29 cellular contexts compared by ENCODE assay signal in the genomic region with DNA sequence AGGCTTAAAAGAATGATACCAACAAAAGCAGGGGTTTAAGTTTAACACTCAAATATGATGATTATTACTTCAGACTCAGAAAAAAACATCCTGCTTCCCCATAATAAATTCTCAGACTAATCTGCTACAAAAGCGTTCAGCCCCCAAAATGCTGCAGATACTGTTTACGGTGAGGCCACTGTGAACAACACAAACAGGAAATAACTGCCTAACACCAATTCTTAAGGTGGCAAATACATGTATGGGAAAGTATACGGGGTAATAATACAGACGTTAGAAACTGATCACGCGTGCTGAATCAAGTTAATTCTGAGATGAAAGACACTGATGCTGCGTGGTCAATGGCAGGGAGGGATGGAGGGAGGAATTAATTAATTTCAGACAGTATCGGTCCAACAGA.
"Had no signal": no experiment of that assay in that cellular context is flagged by ENCODE, and none has a peak within 500 bp of the region (broad histone marks: within the 10 kb centered on the region; RNA-seq: fewer than 3 reads in every experiment).

No MANE protein-coding gene starts in this region.

- H3K4me3 ChIP-seq: adrenal gland, ascending aorta, body of pancreas, breast epithelium, cardiac muscle cell had no signal

- H3K27ac ChIP-seq: adrenal gland, ascending aorta, body of pancreas, brain microvascular endothelial cell, breast epithelium, cardiac muscle cell had no signal

- DNase-seq: activated effector memory CD4-positive, alpha-beta T cell treated with anti-CD3 and anti-CD28 coated beads, Interleukin-2, amount 50 U/mL, for 16 hours; activated effector memory CD4-positive, alpha-beta T cell treated with Interleukin-2 at 50 U/mL for 16 hours; activated gamma-delta T cell; activated gamma-delta T cell treated with Interleukin-2 at 50 U/mL for 16 hours; activated naive CD4-positive, alpha-beta T cell; activated naive CD4-positive, alpha-beta T cell treated with anti-CD3 and anti-CD28 coated beads for 36 hours; activated naive CD4-positive, alpha-beta T cell treated with anti-CD3 and anti-CD28 coated beads, Interleukin-2, amount 10 ng/mL, durations not matched to agents 7 days and 5 days; activated naive CD4-positive, alpha-beta T cell treated with anti-CD3 and anti-CD28 coated beads, Interleukin-2, amount 50 U/mL, for 16 hours; activated naive CD4-positive, alpha-beta T cell treated with Interleukin-2 at 50 U/mL for 16 hours; activated naive CD8-positive, alpha-beta T cell treated with anti-CD3 and anti-CD28 coated beads for 36 hours; activated naive CD8-positive, alpha-beta T cell treated with anti-CD3 and anti-CD28 coated beads, Interleukin-2, amount 10 ng/mL, durations not matched to agents 7 days and 5 days; activated naive CD8-positive, alpha-beta T cell treated with anti-CD3 and anti-CD28 coated beads, Interleukin-2, amount 50 U/mL, for 24 hours; activated T-cell treated with anti-CD3 and anti-CD28 coated beads, Interleukin-2, amount 50 U/mL, for 24 hours; activated T-cell treated with anti-CD3 and anti-CD28 coated beads, Interleukin-2, amount 50 U/mL, for 4 hours; activated T-cell treated with anti-CD3 and anti-CD28 coated beads, Interleukin-2, amount 50 U/mL, for 48 hours; activated T-cell treated with anti-CD3 and anti-CD28 coated beads, Interleukin-2, amount 50 U/mL, for 72 hours; adrenal gland; amniotic stem cell; amygdala; anterior cingulate cortex; aorta; body of pancreas; brain microvascular endothelial cell; caudate nucleus; central memory CD4-positive, alpha-beta T cell; cerebellar nuclear complex had no signal
